1 cellular context compared by ENCODE assay signal in genomic region chr4:6716018-6716911, GRCh38.
TF ChIP-seq lines count a peak whose summit lies in the region.

A gene with protein sequence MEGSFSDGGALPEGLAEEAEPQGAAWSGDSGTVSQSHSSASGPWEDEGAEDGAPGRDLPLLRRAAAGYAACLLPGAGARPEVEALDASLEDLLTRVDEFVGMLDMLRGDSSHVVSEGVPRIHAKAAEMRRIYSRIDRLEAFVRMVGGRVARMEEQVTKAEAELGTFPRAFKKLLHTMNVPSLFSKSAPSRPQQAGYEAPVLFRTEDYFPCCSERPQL (plus strand): TSS chr4:6716174. CDS start chr4:6716210, 36 bp downstream.

TF ChIP-seq in K562, 482 proteins besides CTCF, POLR2A, EP300 and RAD21 (continued from another document and continues in another):
- TF ChIP-seq, protein P1, sequence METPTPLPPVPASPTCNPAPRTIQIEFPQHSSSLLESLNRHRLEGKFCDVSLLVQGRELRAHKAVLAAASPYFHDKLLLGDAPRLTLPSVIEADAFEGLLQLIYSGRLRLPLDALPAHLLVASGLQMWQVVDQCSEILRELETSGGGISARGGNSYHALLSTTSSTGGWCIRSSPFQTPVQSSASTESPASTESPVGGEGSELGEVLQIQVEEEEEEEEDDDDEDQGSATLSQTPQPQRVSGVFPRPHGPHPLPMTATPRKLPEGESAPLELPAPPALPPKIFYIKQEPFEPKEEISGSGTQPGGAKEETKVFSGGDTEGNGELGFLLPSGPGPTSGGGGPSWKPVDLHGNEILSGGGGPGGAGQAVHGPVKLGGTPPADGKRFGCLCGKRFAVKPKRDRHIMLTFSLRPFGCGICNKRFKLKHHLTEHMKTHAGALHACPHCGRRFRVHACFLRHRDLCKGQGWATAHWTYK (CRISPR knock-in tag; IDR thresholded peaks at IDR 0.05), result peak; percentile 92
- TF ChIP-seq FOXK1 (CRISPR knock-in tag; IDR thresholded peaks at IDR 0.05; ENCODE audit: borderline replicate concordance) (no peak), ZNF316 (IDR thresholded peaks at IDR 0.05) (no peak), TGIF2 (CRISPR knock-in tag; IDR thresholded peaks at IDR 0.05) (no peak), RHOXF2B (CRISPR knock-in tag; conservative IDR thresholded peaks at IDR 0.05) (no peak), TAF9B (IDR thresholded peaks at IDR 0.05; ENCODE audit: partially characterized antibody) (no peak), HDAC6 (IDR thresholded peaks at IDR 0.05; ENCODE audit: low read depth, low read length) (no peak), ZFP1 (CRISPR knock-in tag; IDR thresholded peaks at IDR 0.05) (no peak), SIN3A (IDR thresholded peaks at IDR 0.05; ENCODE audit: borderline replicate concordance in 2 of 2, control insufficient read depth in 1 of 2, low read depth in 2 of 2, low read length in 2 of 2) (peak in 1 of 2 experiments; percentile 62; a peak in 1 of 4 replicates), DMBX1 (CRISPR knock-in tag; IDR thresholded peaks at IDR 0.05; ENCODE audit: borderline replicate concordance) (peak; percentile 86), ZNF354B (CRISPR knock-in tag; IDR thresholded peaks at IDR 0.05) (no peak), NBN (IDR thresholded peaks at IDR 0.05; ENCODE audit: low read depth) (no peak), ZC3H11A (IDR thresholded peaks at IDR 0.05; ENCODE audit: low read depth, low read length) (no peak), ATF1 (CRISPR knock-in tag; IDR thresholded peaks at IDR 0.05) (no peak), ATF1 (tag; IDR thresholded peaks at IDR 0.05) (peak; percentile 27; the same call in 1 of the 2 replicates), MEF2A (IDR thresholded peaks at IDR 0.05; ENCODE audit: control insufficient read depth, low read depth, low read length) (no peak), ZBTB17 (CRISPR knock-in tag; IDR thresholded peaks at IDR 0.05) (peak; percentile 84; the same call in 1 of the 2 replicates), CC2D1A (IDR thresholded peaks at IDR 0.05) (no peak), WHSC1 (IDR thresholded peaks at IDR 0.05; ENCODE audit: low read length) (no peak), VEZF1 (CRISPR knock-in tag; IDR thresholded peaks at IDR 0.05) (peak; percentile 51), ZNF143 (CRISPR knock-in tag; IDR thresholded peaks at IDR 0.05) (peak; percentile 54), ZNF717 (CRISPR knock-in tag; IDR thresholded peaks at IDR 0.05) (no peak), GATA2 (CRISPR knock-in tag; IDR thresholded peaks at IDR 0.05) (no peak), TAF1 (IDR thresholded peaks at IDR 0.05; ENCODE audit: control insufficient read depth, extremely low read depth, insufficient read depth, low read length, severe bottlenecking) (peak; percentile 83), LCOR (CRISPR knock-in tag; IDR thresholded peaks at IDR 0.05) (no peak), OTX1 (CRISPR knock-in tag; IDR thresholded peaks at IDR 0.05) (no peak), HCFC1 (IDR thresholded peaks at IDR 0.05; ENCODE audit: low read depth, low read length) (peak; percentile 52; the same call in 1 of the 2 replicates), SNAPC5 (CRISPR knock-in tag; IDR thresholded peaks at IDR 0.05) (no peak), SMAD3 (CRISPR knock-in tag; conservative IDR thresholded peaks at IDR 0.05) (0 out of 2 replicates have a peak, but pooled peaks have one; percentile 24), ZNF436 (CRISPR knock-in tag; IDR thresholded peaks at IDR 0.05) (no peak), CBFB (CRISPR knock-in tag; IDR thresholded peaks at IDR 0.05) (no peak), CREB1 (IDR thresholded peaks at IDR 0.05) (0 out of 2 replicates have a peak, but pooled peaks have one; percentile 35), CREB1 (CRISPR knock-in tag; IDR thresholded peaks at IDR 0.05) (peak; percentile 26; the same call in 1 of the 2 replicates), KAT2B (IDR thresholded peaks at IDR 0.05; ENCODE audit: low read depth, low read length) (no peak), ARHGAP35 (IDR thresholded peaks at IDR 0.05; ENCODE audit: partially characterized antibody) (no peak), CBX3 (IDR thresholded peaks at IDR 0.05; ENCODE audit: borderline replicate concordance in 1 of 2, low read length in 2 of 2) (no peak; a peak in 1 of 3 replicates), TBL1XR1 (IDR thresholded peaks at IDR 0.05; ENCODE audit: low read length in 2 of 2) (no peak), PHB (CRISPR knock-in tag; IDR thresholded peaks at IDR 0.05) (no peak), GATAD2A (IDR thresholded peaks at IDR 0.05) (0 out of 2 replicates have a peak, but pooled peaks have one; percentile 26), U2AF2 (optimal IDR thresholded peaks at IDR 0.05; ENCODE audit: low read depth, low read length) (no peak), L3MBTL2 (IDR thresholded peaks at IDR 0.05) (peak; percentile 95), RBM39 (optimal IDR thresholded peaks at IDR 0.05; ENCODE audit: low read depth, low read length) (no peak), ZNF57 (CRISPR knock-in tag; IDR thresholded peaks at IDR 0.05) (no peak), IRF2 (CRISPR knock-in tag; IDR thresholded peaks at IDR 0.05) (no peak; the same call in 1 of the 2 replicates)
- TF ChIP-seq, protein P2, sequence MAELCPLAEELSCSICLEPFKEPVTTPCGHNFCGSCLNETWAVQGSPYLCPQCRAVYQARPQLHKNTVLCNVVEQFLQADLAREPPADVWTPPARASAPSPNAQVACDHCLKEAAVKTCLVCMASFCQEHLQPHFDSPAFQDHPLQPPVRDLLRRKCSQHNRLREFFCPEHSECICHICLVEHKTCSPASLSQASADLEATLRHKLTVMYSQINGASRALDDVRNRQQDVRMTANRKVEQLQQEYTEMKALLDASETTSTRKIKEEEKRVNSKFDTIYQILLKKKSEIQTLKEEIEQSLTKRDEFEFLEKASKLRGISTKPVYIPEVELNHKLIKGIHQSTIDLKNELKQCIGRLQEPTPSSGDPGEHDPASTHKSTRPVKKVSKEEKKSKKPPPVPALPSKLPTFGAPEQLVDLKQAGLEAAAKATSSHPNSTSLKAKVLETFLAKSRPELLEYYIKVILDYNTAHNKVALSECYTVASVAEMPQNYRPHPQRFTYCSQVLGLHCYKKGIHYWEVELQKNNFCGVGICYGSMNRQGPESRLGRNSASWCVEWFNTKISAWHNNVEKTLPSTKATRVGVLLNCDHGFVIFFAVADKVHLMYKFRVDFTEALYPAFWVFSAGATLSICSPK (IDR thresholded peaks at IDR 0.05; ENCODE audit: borderline replicate concordance), result no peak
- TF ChIP-seq, protein P3, sequence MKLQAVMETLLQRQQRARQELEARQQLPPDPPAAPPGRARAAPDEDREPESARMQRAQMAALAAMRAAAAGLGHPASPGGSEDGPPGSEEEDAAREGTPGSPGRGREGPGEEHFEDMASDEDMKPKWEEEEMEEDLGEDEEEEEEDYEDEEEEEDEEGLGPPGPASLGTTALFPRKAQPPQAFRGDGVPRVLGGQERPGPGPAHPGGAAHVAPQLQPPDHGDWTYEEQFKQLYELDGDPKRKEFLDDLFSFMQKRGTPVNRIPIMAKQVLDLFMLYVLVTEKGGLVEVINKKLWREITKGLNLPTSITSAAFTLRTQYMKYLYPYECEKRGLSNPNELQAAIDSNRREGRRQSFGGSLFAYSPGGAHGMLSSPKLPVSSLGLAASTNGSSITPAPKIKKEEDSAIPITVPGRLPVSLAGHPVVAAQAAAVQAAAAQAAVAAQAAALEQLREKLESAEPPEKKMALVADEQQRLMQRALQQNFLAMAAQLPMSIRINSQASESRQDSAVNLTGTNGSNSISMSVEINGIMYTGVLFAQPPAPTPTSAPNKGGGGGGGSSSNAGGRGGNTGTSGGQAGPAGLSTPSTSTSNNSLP (IDR thresholded peaks at IDR 0.05; ENCODE audit: borderline replicate concordance, low read depth, low read length), result no peak
- TF ChIP-seq, protein P4, sequence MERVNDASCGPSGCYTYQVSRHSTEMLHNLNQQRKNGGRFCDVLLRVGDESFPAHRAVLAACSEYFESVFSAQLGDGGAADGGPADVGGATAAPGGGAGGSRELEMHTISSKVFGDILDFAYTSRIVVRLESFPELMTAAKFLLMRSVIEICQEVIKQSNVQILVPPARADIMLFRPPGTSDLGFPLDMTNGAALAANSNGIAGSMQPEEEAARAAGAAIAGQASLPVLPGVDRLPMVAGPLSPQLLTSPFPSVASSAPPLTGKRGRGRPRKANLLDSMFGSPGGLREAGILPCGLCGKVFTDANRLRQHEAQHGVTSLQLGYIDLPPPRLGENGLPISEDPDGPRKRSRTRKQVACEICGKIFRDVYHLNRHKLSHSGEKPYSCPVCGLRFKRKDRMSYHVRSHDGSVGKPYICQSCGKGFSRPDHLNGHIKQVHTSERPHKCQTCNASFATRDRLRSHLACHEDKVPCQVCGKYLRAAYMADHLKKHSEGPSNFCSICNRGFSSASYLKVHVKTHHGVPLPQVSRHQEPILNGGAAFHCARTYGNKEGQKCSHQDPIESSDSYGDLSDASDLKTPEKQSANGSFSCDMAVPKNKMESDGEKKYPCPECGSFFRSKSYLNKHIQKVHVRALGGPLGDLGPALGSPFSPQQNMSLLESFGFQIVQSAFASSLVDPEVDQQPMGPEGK (CRISPR knock-in tag; IDR thresholded peaks at IDR 0.05; ENCODE audit: borderline replicate concordance), result no peak
- TF ChIP-seq, protein P5, sequence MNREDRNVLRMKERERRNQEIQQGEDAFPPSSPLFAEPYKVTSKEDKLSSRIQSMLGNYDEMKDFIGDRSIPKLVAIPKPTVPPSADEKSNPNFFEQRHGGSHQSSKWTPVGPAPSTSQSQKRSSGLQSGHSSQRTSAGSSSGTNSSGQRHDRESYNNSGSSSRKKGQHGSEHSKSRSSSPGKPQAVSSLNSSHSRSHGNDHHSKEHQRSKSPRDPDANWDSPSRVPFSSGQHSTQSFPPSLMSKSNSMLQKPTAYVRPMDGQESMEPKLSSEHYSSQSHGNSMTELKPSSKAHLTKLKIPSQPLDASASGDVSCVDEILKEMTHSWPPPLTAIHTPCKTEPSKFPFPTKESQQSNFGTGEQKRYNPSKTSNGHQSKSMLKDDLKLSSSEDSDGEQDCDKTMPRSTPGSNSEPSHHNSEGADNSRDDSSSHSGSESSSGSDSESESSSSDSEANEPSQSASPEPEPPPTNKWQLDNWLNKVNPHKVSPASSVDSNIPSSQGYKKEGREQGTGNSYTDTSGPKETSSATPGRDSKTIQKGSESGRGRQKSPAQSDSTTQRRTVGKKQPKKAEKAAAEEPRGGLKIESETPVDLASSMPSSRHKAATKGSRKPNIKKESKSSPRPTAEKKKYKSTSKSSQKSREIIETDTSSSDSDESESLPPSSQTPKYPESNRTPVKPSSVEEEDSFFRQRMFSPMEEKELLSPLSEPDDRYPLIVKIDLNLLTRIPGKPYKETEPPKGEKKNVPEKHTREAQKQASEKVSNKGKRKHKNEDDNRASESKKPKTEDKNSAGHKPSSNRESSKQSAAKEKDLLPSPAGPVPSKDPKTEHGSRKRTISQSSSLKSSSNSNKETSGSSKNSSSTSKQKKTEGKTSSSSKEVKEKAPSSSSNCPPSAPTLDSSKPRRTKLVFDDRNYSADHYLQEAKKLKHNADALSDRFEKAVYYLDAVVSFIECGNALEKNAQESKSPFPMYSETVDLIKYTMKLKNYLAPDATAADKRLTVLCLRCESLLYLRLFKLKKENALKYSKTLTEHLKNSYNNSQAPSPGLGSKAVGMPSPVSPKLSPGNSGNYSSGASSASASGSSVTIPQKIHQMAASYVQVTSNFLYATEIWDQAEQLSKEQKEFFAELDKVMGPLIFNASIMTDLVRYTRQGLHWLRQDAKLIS (CRISPR knock-in tag; IDR thresholded peaks at IDR 0.05), result peak; percentile 81; the same call in 1 of the 2 replicates
- TF ChIP-seq, protein P6, sequence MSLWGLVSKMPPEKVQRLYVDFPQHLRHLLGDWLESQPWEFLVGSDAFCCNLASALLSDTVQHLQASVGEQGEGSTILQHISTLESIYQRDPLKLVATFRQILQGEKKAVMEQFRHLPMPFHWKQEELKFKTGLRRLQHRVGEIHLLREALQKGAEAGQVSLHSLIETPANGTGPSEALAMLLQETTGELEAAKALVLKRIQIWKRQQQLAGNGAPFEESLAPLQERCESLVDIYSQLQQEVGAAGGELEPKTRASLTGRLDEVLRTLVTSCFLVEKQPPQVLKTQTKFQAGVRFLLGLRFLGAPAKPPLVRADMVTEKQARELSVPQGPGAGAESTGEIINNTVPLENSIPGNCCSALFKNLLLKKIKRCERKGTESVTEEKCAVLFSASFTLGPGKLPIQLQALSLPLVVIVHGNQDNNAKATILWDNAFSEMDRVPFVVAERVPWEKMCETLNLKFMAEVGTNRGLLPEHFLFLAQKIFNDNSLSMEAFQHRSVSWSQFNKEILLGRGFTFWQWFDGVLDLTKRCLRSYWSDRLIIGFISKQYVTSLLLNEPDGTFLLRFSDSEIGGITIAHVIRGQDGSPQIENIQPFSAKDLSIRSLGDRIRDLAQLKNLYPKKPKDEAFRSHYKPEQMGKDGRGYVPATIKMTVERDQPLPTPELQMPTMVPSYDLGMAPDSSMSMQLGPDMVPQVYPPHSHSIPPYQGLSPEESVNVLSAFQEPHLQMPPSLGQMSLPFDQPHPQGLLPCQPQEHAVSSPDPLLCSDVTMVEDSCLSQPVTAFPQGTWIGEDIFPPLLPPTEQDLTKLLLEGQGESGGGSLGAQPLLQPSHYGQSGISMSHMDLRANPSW (CRISPR knock-in tag; IDR thresholded peaks at IDR 0.05), result peak; percentile 61; the same call in 1 of the 2 replicates
- TF ChIP-seq, protein P7, sequence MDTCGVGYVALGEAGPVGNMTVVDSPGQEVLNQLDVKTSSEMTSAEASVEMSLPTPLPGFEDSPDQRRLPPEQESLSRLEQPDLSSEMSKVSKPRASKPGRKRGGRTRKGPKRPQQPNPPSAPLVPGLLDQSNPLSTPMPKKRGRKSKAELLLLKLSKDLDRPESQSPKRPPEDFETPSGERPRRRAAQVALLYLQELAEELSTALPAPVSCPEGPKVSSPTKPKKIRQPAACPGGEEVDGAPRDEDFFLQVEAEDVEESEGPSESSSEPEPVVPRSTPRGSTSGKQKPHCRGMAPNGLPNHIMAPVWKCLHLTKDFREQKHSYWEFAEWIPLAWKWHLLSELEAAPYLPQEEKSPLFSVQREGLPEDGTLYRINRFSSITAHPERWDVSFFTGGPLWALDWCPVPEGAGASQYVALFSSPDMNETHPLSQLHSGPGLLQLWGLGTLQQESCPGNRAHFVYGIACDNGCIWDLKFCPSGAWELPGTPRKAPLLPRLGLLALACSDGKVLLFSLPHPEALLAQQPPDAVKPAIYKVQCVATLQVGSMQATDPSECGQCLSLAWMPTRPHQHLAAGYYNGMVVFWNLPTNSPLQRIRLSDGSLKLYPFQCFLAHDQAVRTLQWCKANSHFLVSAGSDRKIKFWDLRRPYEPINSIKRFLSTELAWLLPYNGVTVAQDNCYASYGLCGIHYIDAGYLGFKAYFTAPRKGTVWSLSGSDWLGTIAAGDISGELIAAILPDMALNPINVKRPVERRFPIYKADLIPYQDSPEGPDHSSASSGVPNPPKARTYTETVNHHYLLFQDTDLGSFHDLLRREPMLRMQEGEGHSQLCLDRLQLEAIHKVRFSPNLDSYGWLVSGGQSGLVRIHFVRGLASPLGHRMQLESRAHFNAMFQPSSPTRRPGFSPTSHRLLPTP (IDR thresholded peaks at IDR 0.05; ENCODE audit: borderline replicate concordance, extremely low read depth, insufficient read length), result no peak
